ENCODE assay signal across 8 cellular contexts in the genomic region with DNA sequence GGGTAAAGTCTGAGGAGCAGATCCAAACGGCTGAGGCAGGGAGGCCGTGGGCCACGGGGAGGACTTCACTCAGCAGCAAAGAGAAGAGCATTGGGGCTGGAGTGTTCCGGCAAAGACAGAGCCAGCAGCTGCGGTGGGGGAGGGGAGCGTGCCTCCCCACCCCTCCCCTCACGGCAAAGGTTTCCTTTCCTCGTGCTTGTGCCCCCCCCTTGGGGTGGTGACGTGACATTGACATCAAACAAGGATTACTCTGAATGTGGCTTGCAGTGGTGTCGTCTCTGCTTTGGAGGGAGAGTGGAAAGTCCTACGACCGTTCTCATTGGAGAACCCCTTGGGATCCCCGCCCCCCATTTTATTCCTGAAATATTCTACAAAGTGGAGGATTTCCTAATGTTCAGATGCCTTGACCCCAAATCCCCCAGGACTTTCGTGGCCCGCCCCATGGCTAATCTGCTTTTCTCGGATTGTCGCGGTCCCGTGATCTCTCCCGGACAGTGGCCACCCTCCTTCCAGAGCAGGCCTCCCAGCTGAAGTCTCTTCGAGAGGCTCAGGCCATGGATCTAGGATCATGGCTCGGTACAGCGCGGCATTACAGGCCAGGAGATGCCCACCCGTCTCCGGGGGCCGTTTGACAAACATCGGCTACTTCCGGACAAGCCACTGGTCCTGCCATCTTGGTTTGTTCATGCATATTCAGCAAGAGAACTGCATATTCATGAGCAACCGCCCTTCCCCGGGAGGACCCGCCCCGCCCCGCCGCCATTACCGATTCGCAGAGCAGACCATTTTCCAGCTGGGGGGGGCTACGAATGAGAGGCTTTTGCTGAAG. TPM values are rescaled to one million over a fixed set of nuclear protein-coding genes. Genes with fewer than 3 reads are reported as not detected.
DNase-seq lines count a peak whose midpoint lies in the region; ATAC-seq, FAIRE-seq and TF ChIP-seq lines count a peak whose summit lies in the region.

No MANE protein-coding gene starts in this region.

- no peaks in the 10 kb centered on the region for H3K27me3 Mint-ChIP-seq in mesothelial cell of epicardium (ENCODE audit: low read depth)

- H2AFZ ChIP-seq in OCI-LY1 (ENCODE audit: low read length) (no peak overlapping the region), endothelial cell of umbilical vein (ENCODE audit: low read depth, low read length) (peak overlapping the region; percentile 90)

- H3K27ac ChIP-seq in OCI-LY1 (ENCODE audit: low read depth, low read length, poor library complexity, severe bottlenecking) = peak overlapping the region; percentile 98
- H3K27ac ChIP-seq in endothelial cell of umbilical vein (ENCODE audit: insufficient read depth, low read depth, low read length) = peak overlapping the region; percentile 100

- H3K9me3 Mint-ChIP-seq in mesothelial cell of epicardium = no peaks in the 10 kb centered on the region

- H3K9me1 ChIP-seq in endothelial cell of umbilical vein (replicated peaks; ENCODE audit: control insufficient read depth, extremely low read depth, insufficient read depth, low read length) = no peaks in the 10 kb centered on the region

- TF ChIP-seq POLR2A in endothelial cell of umbilical vein (IDR thresholded peaks at IDR 0.05; ENCODE audit: low read depth, low read length) = peak; percentile 42

- no peaks in the 10 kb centered on the region for H3K9me2 ChIP-seq in OCI-LY1 (ENCODE audit: low read depth, low read length)

- peaks cover 52% of the 10 kb centered on the region for H3K4me1 ChIP-seq in OCI-LY1 (ENCODE audit: insufficient read depth, low read length, severe bottlenecking)
- H3K4me1 ChIP-seq in endothelial cell of umbilical vein (ENCODE audit: control insufficient read depth, extremely low read depth, insufficient read depth, low read length) = peaks cover 27% of the 10 kb centered on the region

- peak overlapping the region; percentile 100 for H3K27ac Mint-ChIP-seq in mesothelial cell of epicardium

- H3F3A ChIP-seq in OCI-LY1 (ENCODE audit: insufficient read depth, low read length) = no peaks in the 10 kb centered on the region

- DNase-seq in COLO829 (ENCODE audit: low spot score) = peak; percentile 96
- DNase-seq in HuH-7.5 (ENCODE audit: low spot score) = peak; percentile 83
- peak; percentile 88 for DNase-seq in activated T-cell treated with anti-CD3 and anti-CD28 coated beads for 1 hour (ENCODE audit: low read depth)
- DNase-seq in endothelial cell of umbilical vein (ENCODE audit: low read depth, low spot score) = peak; percentile 75
- DNase-seq in mesothelial cell of epicardium (ENCODE audit: low spot score in 2 of 2, unreplicated experiment in 2 of 2) = peak; percentile 80 to 86
- DNase-seq in stimulated activated CD8-positive, alpha-beta memory T cell treated with anti-CD3 and anti-CD28 coated beads, Interleukin-15, amount 100 ng/mL, for 24 hours (ENCODE audit: low read depth) = peak; percentile 66

- POLR2A ChIA-PET in endothelial cell of umbilical vein (lab: Charles Lee) = interaction anchor here (0.6 to 2.4 kb wide), 14 partner anchors 7 to 133 kb away, joined by 3 to 8 read pairs (median 5); partner anchors contain the start of genes TMEM102, TMEM256 and TNFSF13

- H3K9me3 ChIP-seq in OCI-LY1 (ENCODE audit: low read length) (no peaks in the 10 kb centered on the region), endothelial cell of umbilical vein (replicated peaks; ENCODE audit: control insufficient read depth, insufficient read depth, low read length) (no peaks in the 10 kb centered on the region)

- H3K9ac ChIP-seq in OCI-LY1 (ENCODE audit: low read length) (peak overlapping the region; percentile 100), endothelial cell of umbilical vein (replicated peaks; ENCODE audit: extremely low read depth, insufficient read depth, low read length) (peak overlapping the region; percentile 99)

- H3K27me3 ChIP-seq in OCI-LY1 (ENCODE audit: insufficient read depth, low read length) = no peaks in the 10 kb centered on the region
- no peaks in the 10 kb centered on the region for H3K27me3 ChIP-seq in endothelial cell of umbilical vein (ENCODE audit: control insufficient read depth in 2 of 2, insufficient read depth in 2 of 2, low read length in 2 of 2)

- TSS peak; percentile 82 for BruUV-seq in endothelial cell of umbilical vein (replicated peaks; lab: Mats Ljungman, UMichigan)

- no peaks in the 10 kb centered on the region for H3K36me3 Mint-ChIP-seq in mesothelial cell of epicardium

- H3K4me2 ChIP-seq in OCI-LY1 (ENCODE audit: low read length) = peak overlapping the region; percentile 99
- peak overlapping the region; percentile 96 for H3K4me2 ChIP-seq in endothelial cell of umbilical vein (ENCODE audit: insufficient read depth, low read length)

- ATAC-seq in GM21526 (IDR thresholded peaks at IDR 0.05; ENCODE audit: low FRiP score, unreplicated experiment) = peak; percentile 33

- TF ChIP-seq CTCF in OCI-LY1 (IDR thresholded peaks at IDR 0.05; ENCODE audit: low read length) (peak; percentile 13; the same call in 1 of the 2 replicates), endothelial cell of umbilical vein (IDR thresholded peaks at IDR 0.05; ENCODE audit: extremely low read depth in 1 of 2, insufficient read depth in 1 of 2, low read depth in 1 of 2, low read length in 2 of 2) (no peak), mesothelial cell of epicardium (IDR thresholded peaks at IDR 0.05; ENCODE audit: unreplicated experiment) (no peak)

- dilution Hi-C loops in endothelial cell of umbilical vein (cut with MboI; ENCODE audit: extremely low pct_ligation_motif_present, low sequenced_read_pairs) = no loop called here

- CTCF ChIA-PET in endothelial cell of umbilical vein (lab: Charles Lee) = interaction anchor here (0.7 to 1.0 kb wide), 4 partner anchors 47 to 128 kb away, joined by 3 to 7 read pairs (median 4); partner anchors contain the start of gene TMEM102

- peaks cover 63% of the 10 kb centered on the region for H3K4me1 Mint-ChIP-seq in mesothelial cell of epicardium

- H4K20me1 ChIP-seq in OCI-LY1 (ENCODE audit: insufficient read depth, low read length) = no peaks in the 10 kb centered on the region
- H4K20me1 ChIP-seq in endothelial cell of umbilical vein (replicated peaks; ENCODE audit: control insufficient read depth, extremely low read depth, insufficient read depth, low read length) = peaks cover 4% of the 10 kb centered on the region

- H3K36me3 ChIP-seq in OCI-LY1 (ENCODE audit: insufficient read depth, low read length) = peaks cover 8% of the 10 kb centered on the region; the same call in 1 of the 2 replicates
- H3K36me3 ChIP-seq in endothelial cell of umbilical vein (ENCODE audit: control insufficient read depth in 2 of 2, extremely low read depth in 1 of 2, insufficient read depth in 2 of 2, low read length in 2 of 2) = no peaks in the 10 kb centered on the region

- intact Hi-C loops in endothelial cell of umbilical vein (cut with micrococcal nuclease) = loop anchor here (1.0 to 10.0 kb wide), 8 partner anchors 14 to 201 kb away; partner anchors contain the start of genes MPDU1, PLSCR3, SENP3 and TMEM102

- H3K4me3 ChIP-seq in OCI-LY1 (ENCODE audit: low read depth, low read length, poor library complexity, severe bottlenecking) = peak overlapping the region; percentile 93
- H3K4me3 ChIP-seq in endothelial cell of umbilical vein (replicated peaks in 1 of 3; ENCODE audit: insufficient read depth in 1 of 3, low read depth in 1 of 3, low read length in 3 of 3) = peak overlapping the region; percentile 44 to 87 (median 76)

- FAIRE-seq in endothelial cell of umbilical vein (lab: Jason Lieb, UNC) = no peak

- peak overlapping the region; percentile 97 for H3K4me3 Mint-ChIP-seq in mesothelial cell of epicardium

- H3K79me2 ChIP-seq in OCI-LY1 (ENCODE audit: insufficient read depth, low read length) (peaks cover 33% of the 10 kb centered on the region), endothelial cell of umbilical vein (ENCODE audit: control insufficient read depth, insufficient read depth, low read length) (peaks cover 42% of the 10 kb centered on the region)

RNA-seq across cellular contexts. Expression of gene POLR2A, which starts 0.7 kb away (rescaled TPM):
- total RNA-seq in endothelial cell of umbilical vein (145 and 151 TPM in 2 replicates), mesothelial cell of epicardium (195 to 208 TPM (median 204 TPM) in 3 replicates)
- polyA plus RNA-seq in endothelial cell of umbilical vein = 25.1 and 45.9 TPM in 2 replicates
- polyA plus RNA-seq in endothelial cell of umbilical vein (2011; cell fraction: cytosol; rRNA removed) = 26.0 and 30.8 TPM in 2 replicates
- polyA plus RNA-seq in endothelial cell of umbilical vein (2011; cell fraction: nucleus; rRNA removed) = 107 and 129 TPM in 2 replicates
- 70.9 and 97.1 TPM in 2 replicates for polyA plus RNA-seq in endothelial cell of umbilical vein (2012)
- 213 and 226 TPM in 2 replicates for polyA minus RNA-seq in endothelial cell of umbilical vein
- 88.7 TPM for polyA minus RNA-seq in endothelial cell of umbilical vein (2011; cell fraction: cytosol; rRNA and poly(A)+ RNA removed)
- 158 and 169 TPM in 2 replicates for polyA minus RNA-seq in endothelial cell of umbilical vein (2011; cell fraction: nucleus; rRNA and poly(A)+ RNA removed)

RNA-seq across cellular contexts. Expression of gene SLC35G6, which starts 2.2 kb away (rescaled TPM):
- not detected in 2 replicates for total RNA-seq in endothelial cell of umbilical vein
- not detected in 2 replicates for polyA plus RNA-seq in endothelial cell of umbilical vein
- not detected in 2 replicates for polyA plus RNA-seq in endothelial cell of umbilical vein (2011; cell fraction: cytosol; rRNA removed)
- not detected in 2 replicates for polyA plus RNA-seq in endothelial cell of umbilical vein (2011; cell fraction: nucleus; rRNA removed)
- polyA plus RNA-seq in endothelial cell of umbilical vein (2012) = 0.16 TPM in 1 of 2 replicates, not detected in the other
- polyA minus RNA-seq in endothelial cell of umbilical vein = not detected in 2 replicates
- polyA minus RNA-seq in endothelial cell of umbilical vein (2011; cell fraction: cytosol; rRNA and poly(A)+ RNA removed) = not detected
- not detected in 2 replicates for polyA minus RNA-seq in endothelial cell of umbilical vein (2011; cell fraction: nucleus; rRNA and poly(A)+ RNA removed)
- not detected in 3 replicates for total RNA-seq in mesothelial cell of epicardium

RNA-seq across cellular contexts. Expression of gene ZBTB4, which starts 4.0 kb away (rescaled TPM):
- total RNA-seq in endothelial cell of umbilical vein (26.5 and 27.4 TPM in 2 replicates), mesothelial cell of epicardium (36.4 to 40.1 TPM (median 39.7 TPM) in 3 replicates)
- polyA plus RNA-seq in endothelial cell of umbilical vein = 15.1 and 15.7 TPM in 2 replicates
- polyA plus RNA-seq in endothelial cell of umbilical vein (2011; cell fraction: cytosol; rRNA removed) = 9.4 and 11.8 TPM in 2 replicates
- 18.0 and 18.5 TPM in 2 replicates for polyA plus RNA-seq in endothelial cell of umbilical vein (2011; cell fraction: nucleus; rRNA removed)
- polyA plus RNA-seq in endothelial cell of umbilical vein (2012) = 20.6 and 25.2 TPM in 2 replicates
- polyA minus RNA-seq in endothelial cell of umbilical vein = 29.2 and 30.0 TPM in 2 replicates
- polyA minus RNA-seq in endothelial cell of umbilical vein (2011; cell fraction: cytosol; rRNA and poly(A)+ RNA removed) = 11.8 TPM
- polyA minus RNA-seq in endothelial cell of umbilical vein (2011; cell fraction: nucleus; rRNA and poly(A)+ RNA removed) = 12.3 and 15.1 TPM in 2 replicates

RNA-seq across cellular contexts. Expression of gene CHRNB1, which starts 38.6 kb away (rescaled TPM):
- total RNA-seq in endothelial cell of umbilical vein (5.4 and 5.6 TPM in 2 replicates), mesothelial cell of epicardium (15.9 to 17.7 TPM (median 16.0 TPM) in 3 replicates)
- 9.3 and 9.6 TPM in 2 replicates for polyA plus RNA-seq in endothelial cell of umbilical vein
- 9.6 and 9.9 TPM in 2 replicates for polyA plus RNA-seq in endothelial cell of umbilical vein (2011; cell fraction: cytosol; rRNA removed)
- 2.8 and 3.2 TPM in 2 replicates for polyA plus RNA-seq in endothelial cell of umbilical vein (2011; cell fraction: nucleus; rRNA removed)
- polyA plus RNA-seq in endothelial cell of umbilical vein (2012) = 3.7 and 5.6 TPM in 2 replicates
- 7.7 and 8.9 TPM in 2 replicates for polyA minus RNA-seq in endothelial cell of umbilical vein
- not detected for polyA minus RNA-seq in endothelial cell of umbilical vein (2011; cell fraction: cytosol; rRNA and poly(A)+ RNA removed)
- polyA minus RNA-seq in endothelial cell of umbilical vein (2011; cell fraction: nucleus; rRNA and poly(A)+ RNA removed) = 0.82 and 1.9 TPM in 2 replicates

RNA-seq across cellular contexts. Expression of gene FGF11, which starts 44.1 kb away (rescaled TPM):
- 1.8 TPM in 1 of 2 replicates, not detected in the other for total RNA-seq in endothelial cell of umbilical vein
- 0.70 and 0.92 TPM in 2 replicates for polyA plus RNA-seq in endothelial cell of umbilical vein
- polyA plus RNA-seq in endothelial cell of umbilical vein (2011; cell fraction: cytosol; rRNA removed) = 0.34 and 0.52 TPM in 2 replicates
- polyA plus RNA-seq in endothelial cell of umbilical vein (2011; cell fraction: nucleus; rRNA removed) = 2.6 and 4.2 TPM in 2 replicates
- 0.63 and 1.2 TPM in 2 replicates for polyA plus RNA-seq in endothelial cell of umbilical vein (2012)
- 0.81 and 1.6 TPM in 2 replicates for polyA minus RNA-seq in endothelial cell of umbilical vein
- polyA minus RNA-seq in endothelial cell of umbilical vein (2011; cell fraction: cytosol; rRNA and poly(A)+ RNA removed) = 0.92 TPM
- polyA minus RNA-seq in endothelial cell of umbilical vein (2011; cell fraction: nucleus; rRNA and poly(A)+ RNA removed) = 0.87 TPM in 1 of 2 replicates, not detected in the other
- total RNA-seq in mesothelial cell of epicardium = 24.8 to 26.8 TPM (median 26.5 TPM) in 3 replicates

Comparison
In these comparisons a context has a peak if more than half of its experiments do, and no peak if none do; other contexts are left out.
1. Peak in every context shown above with its lines: DNase-seq, ATAC-seq, H3K4me3 ChIP-seq and H3K27ac ChIP-seq.